ENCODE assay signal across 25 cellular contexts in the genomic region with DNA sequence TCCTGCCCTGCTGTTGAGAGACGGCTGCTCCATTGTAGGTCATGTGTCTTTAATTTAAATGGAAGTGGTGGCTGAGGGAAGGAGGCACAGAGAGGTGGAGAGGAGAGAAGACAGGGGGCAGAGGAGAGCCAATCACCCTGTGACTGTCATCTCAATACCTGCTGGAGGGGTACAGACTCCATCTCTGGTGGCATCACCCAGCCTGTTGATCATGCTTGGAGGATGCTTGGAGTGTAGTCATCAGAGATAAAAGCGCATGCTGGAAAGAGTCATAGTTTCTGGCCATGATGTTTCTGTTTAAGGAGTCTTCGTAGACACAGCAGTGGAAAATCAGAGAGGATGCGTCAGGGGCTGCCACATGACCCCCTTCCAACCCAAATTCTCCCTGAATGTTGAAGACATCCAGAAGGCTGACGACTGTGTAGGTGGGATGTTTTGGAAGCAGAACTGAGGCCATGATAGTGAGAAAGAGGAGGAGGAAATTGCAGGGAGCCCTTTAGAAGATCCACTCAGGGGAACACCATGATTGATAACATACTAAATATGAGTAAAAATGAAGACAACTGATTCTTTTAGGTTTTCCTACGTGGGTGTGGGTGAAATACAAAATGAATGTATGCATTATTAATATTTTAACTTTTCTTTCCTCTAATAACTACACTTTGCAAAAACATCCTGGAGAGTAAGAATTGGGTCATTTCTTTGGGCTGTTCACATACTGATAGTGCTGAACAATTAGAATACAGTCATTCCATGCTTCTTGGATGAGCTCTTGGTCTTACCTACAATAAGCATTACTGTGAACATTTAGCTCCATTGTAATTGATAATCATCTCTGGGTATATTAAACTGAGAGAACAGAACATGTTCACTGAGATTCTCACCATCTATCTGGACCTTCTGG.
DNase-seq lines count a peak whose midpoint lies in the region; ATAC-seq and TF ChIP-seq lines count a peak whose summit lies in the region.
"Had no signal": no experiment of that assay in that cellular context is flagged by ENCODE, and none has a peak within 500 bp of the region (broad histone marks: within the 10 kb centered on the region; RNA-seq: fewer than 3 reads in every experiment).

No MANE protein-coding gene starts in this region.

- no peaks in the 10 kb centered on the region for H3K36me3 Mint-ChIP-seq in activated CD4-positive, alpha-beta T cell treated with anti-CD3 and anti-CD28 coated beads, Interleukin-2, amount 10 ng/mL, durations not matched to agents 24 days and 14 days (ENCODE audit: low read depth)
- no peaks in the 10 kb centered on the region for H3K36me3 Mint-ChIP-seq in activated naive CD8-positive, alpha-beta T cell treated with anti-CD3 and anti-CD28 coated beads for 36 hours
- H3K36me3 Mint-ChIP-seq in CD8-positive, alpha-beta T cell: no peaks in the 10 kb centered on the region
- H3K36me3 Mint-ChIP-seq: natural killer cell treated with Interleukin-12 subunit alpha and Interleukin-12 subunit beta and Interleukin-15 and Interleukin-18, amount 100 ng/mL, for 72 hours had no signal

- in situ Hi-C loops in IMR-90 (cut with MboI; ENCODE audit: low sequenced_read_pairs): no loop called here

- H3K18ac ChIP-seq in IMR-90 (ENCODE audit: low read depth, low read length): peak overlapping the region; percentile 9; the same call in 1 of the 2 replicates

- H3K9ac ChIP-seq in IMR-90 (ENCODE audit: low read depth, low read length): no peak overlapping the region
- H3K9ac ChIP-seq: parathyroid adenoma had no signal

- no peak for ATAC-seq in IMR-90 (ENCODE audit: low read depth)
- ATAC-seq in CD8-positive, alpha-beta T cell: no peak
- no peak for ATAC-seq in psoas muscle
- ATAC-seq: GM12878, left ventricle myocardium superior had no signal

- dilution Hi-C loops in IMR-90 (cut with HindIII; ENCODE audit: low sequenced_read_pairs, unreplicated experiment): no loop called here

- no peak for TF ChIP-seq RAD21 in IMR-90 (IDR thresholded peaks at IDR 0.05; ENCODE audit: low read length)

- H3K9me3 ChIP-seq in IMR-90 (ENCODE audit: control insufficient read depth, insufficient read depth, low read length) (no peaks in the 10 kb centered on the region), psoas muscle (no peaks in the 10 kb centered on the region)
- no peaks in the 10 kb centered on the region for H3K9me3 ChIP-seq in CD8-positive, alpha-beta T cell (ENCODE audit: low read length)
- H3K9me3 ChIP-seq: BE2C, sigmoid colon, SJSA1 had no signal

- H3K36me3 ChIP-seq in IMR-90 (ENCODE audit: control insufficient read depth, insufficient read depth, low read length) (no peaks in the 10 kb centered on the region), psoas muscle (ENCODE audit: insufficient read depth in 1 of 2, low read depth in 1 of 2) (no peaks in the 10 kb centered on the region)
- no peaks in the 10 kb centered on the region for H3K36me3 ChIP-seq in CD8-positive, alpha-beta T cell (ENCODE audit: insufficient read depth, low read length)
- H3K36me3 ChIP-seq: BE2C, sigmoid colon, SJSA1 had no signal

- no peak overlapping the region for H3K4me2 ChIP-seq in IMR-90 (ENCODE audit: low read depth, low read length)

- no peaks in the 10 kb centered on the region for H3K4me1 ChIP-seq in IMR-90 (ENCODE audit: control insufficient read depth, insufficient read depth, low read length)
- H3K4me1 ChIP-seq in CD8-positive, alpha-beta T cell (ENCODE audit: insufficient read depth, low read length): no peaks in the 10 kb centered on the region
- H3K4me1 ChIP-seq in psoas muscle: no peaks in the 10 kb centered on the region
- H3K4me1 ChIP-seq: BE2C, parathyroid adenoma, sigmoid colon, SJSA1 had no signal

- POLR2A ChIA-PET in IMR-90 (lab: Charles Lee; ENCODE audit: unreplicated experiment): no interaction called here
- POLR2A ChIA-PET in CD8-positive, alpha-beta T cell (lab: Charles Lee): no interaction called here

- peaks cover 4% of the 10 kb centered on the region; the same call in 1 of the 2 replicates for H3K27me3 ChIP-seq in IMR-90 (ENCODE audit: control insufficient read depth, insufficient read depth, low read length)
- no peaks in the 10 kb centered on the region for H3K27me3 ChIP-seq in CD8-positive, alpha-beta T cell (ENCODE audit: insufficient read depth, low read length)
- peaks cover 0 to 5% (median 0%) of the 10 kb centered on the region in 3 donors for H3K27me3 ChIP-seq in psoas muscle (ENCODE audit: insufficient read depth in 3 of 3, low read length in 2 of 3)
- H3K27me3 ChIP-seq: BE2C, sigmoid colon had no signal

- peak overlapping the region; percentile 32; the same call in 1 of the 2 replicates for H3K27ac ChIP-seq in IMR-90 (ENCODE audit: insufficient read depth, low read length)
- no peak overlapping the region for H3K27ac ChIP-seq in CD8-positive, alpha-beta T cell (ENCODE audit: low read depth, low read length)
- H3K27ac ChIP-seq in psoas muscle: no peak overlapping the region
- H3K27ac ChIP-seq: parathyroid adenoma, sigmoid colon, SJSA1 had no signal

- CTCF ChIA-PET in IMR-90 (lab: Yijun Ruan, JAX): no interaction called here
- CTCF ChIA-PET in CD8-positive, alpha-beta T cell (lab: Charles Lee): no interaction called here

- no peaks in the 10 kb centered on the region for H3K9me1 ChIP-seq in IMR-90 (ENCODE audit: insufficient read depth, low read length)

- no peak overlapping the region for H3K4me3 ChIP-seq in IMR-90 (ENCODE audit: insufficient read depth, low read depth, low read length)
- no peak overlapping the region for H3K4me3 ChIP-seq in CD8-positive, alpha-beta T cell (ENCODE audit: low read depth, low read length)
- no peak overlapping the region for H3K4me3 ChIP-seq in psoas muscle
- H3K4me3 ChIP-seq: GM12878, sigmoid colon, SJSA1 had no signal

- no peak overlapping the region for H3K56ac ChIP-seq in IMR-90 (ENCODE audit: extremely low read depth, insufficient read depth, low read length)

- peak overlapping the region; percentile 81 for H3K27ac Mint-ChIP-seq in activated CD4-positive, alpha-beta T cell treated with anti-CD3 and anti-CD28 coated beads, Interleukin-2, amount 10 ng/mL, durations not matched to agents 24 days and 14 days
- H3K27ac Mint-ChIP-seq in activated naive CD8-positive, alpha-beta T cell treated with anti-CD3 and anti-CD28 coated beads for 36 hours: peak overlapping the region; percentile 38
- no peak overlapping the region for H3K27ac Mint-ChIP-seq in CD8-positive, alpha-beta T cell
- H3K27ac Mint-ChIP-seq: natural killer cell treated with Interleukin-12 subunit alpha and Interleukin-12 subunit beta and Interleukin-15 and Interleukin-18, amount 100 ng/mL, for 72 hours had no signal

- H2AK5ac ChIP-seq in IMR-90 (ENCODE audit: low read depth, low read length): no peak overlapping the region

- no CpG with 5 or more reads among the region's 6 CpGs for WGBS in IMR-90 (ENCODE audit: extremely low coverage in 2 of 2, insufficient read length in 1 of 2), 2 experiments
- WGBS in psoas muscle, 3 donors: 65 to 76% (median 75%) methylated on average over 6 of the region's 6 CpGs

- peak overlapping the region; percentile 39; the same call in 1 of the 2 replicates for H4K5ac ChIP-seq in IMR-90 (ENCODE audit: low read depth, low read length)

- no peak overlapping the region for H3K14ac ChIP-seq in IMR-90 (replicated peaks; ENCODE audit: low read depth, low read length)

- H3K23ac ChIP-seq in IMR-90 (ENCODE audit: low read depth, low read length): no peak overlapping the region

- BruUV-seq in IMR-90 (replicated peaks; lab: Mats Ljungman, UMichigan): no TSS peak

- H3K27me3 Mint-ChIP-seq in activated CD4-positive, alpha-beta T cell treated with anti-CD3 and anti-CD28 coated beads, Interleukin-2, amount 10 ng/mL, durations not matched to agents 24 days and 14 days: peaks cover under 1% of the 10 kb centered on the region
- peaks cover 5% of the 10 kb centered on the region for H3K27me3 Mint-ChIP-seq in activated naive CD8-positive, alpha-beta T cell treated with anti-CD3 and anti-CD28 coated beads for 36 hours
- peaks cover 12% of the 10 kb centered on the region for H3K27me3 Mint-ChIP-seq in CD8-positive, alpha-beta T cell (ENCODE audit: low read depth)

- no peak overlapping the region for H2AK9ac ChIP-seq in IMR-90 (replicated peaks; ENCODE audit: low read depth, low read length, poor library complexity)

- H2AFZ ChIP-seq in IMR-90 (replicated peaks; ENCODE audit: low read length, poor library complexity): no peak overlapping the region
- H2AFZ ChIP-seq: parathyroid adenoma had no signal

- H4K20me1 ChIP-seq in IMR-90 (ENCODE audit: insufficient read depth, low read length): no peaks in the 10 kb centered on the region

- H3K4ac ChIP-seq in IMR-90 (ENCODE audit: low read depth, low read length): no peak overlapping the region

- DNase-seq in activated CD4-positive, alpha-beta T cell treated with anti-CD3 and anti-CD28 coated beads, Interleukin-2, amount 10 ng/mL, durations not matched to agents 24 days and 14 days: no peak
- DNase-seq in activated CD4-positive, alpha-beta T cell treated with anti-CD3 and anti-CD28 coated beads for 1 hour: no peak
- DNase-seq in IMR-90: no peak
- DNase-seq in activated naive CD8-positive, alpha-beta T cell treated with anti-CD3 and anti-CD28 coated beads for 36 hours: no peak
- peak; percentile 73 for DNase-seq in stimulated activated CD4-positive, alpha-beta T cell treated with anti-CD3 and anti-CD28 coated beads, Interleukin-1b, Interleukin-23, amount 100 ng/mL, for 48 hours
- DNase-seq in EL: no peak
- DNase-seq in CD8-positive, alpha-beta T cell: no peak
- no peak for DNase-seq in psoas muscle
- DNase-seq: activated gamma-delta T cell, BE2C, COR-L47, DMS79, foreskin fibroblast, HCEC 1CT, KBM-7, left ventricle myocardium superior, midbrain, MM.1S, NCI-H1417 treated with DMSO at 0.1 percent for 48 hours, NCI-H524, sigmoid colon had no signal

- no peak overlapping the region for H4K91ac ChIP-seq in IMR-90 (ENCODE audit: insufficient read depth, low read depth, low read length)

- TF ChIP-seq CTCF in IMR-90 (conservative IDR thresholded peaks at IDR 0.05; ENCODE audit: low read depth, low read length): no peak
- TF ChIP-seq CTCF in CD8-positive, alpha-beta T cell (IDR thresholded peaks at IDR 0.05): no peak
- TF ChIP-seq CTCF in psoas muscle (IDR thresholded peaks at IDR 0.05): no peak

- H2BK5ac ChIP-seq in IMR-90 (ENCODE audit: low read depth, low read length, poor library complexity, severe bottlenecking): peak overlapping the region; percentile 12

- no peak overlapping the region for H2BK20ac ChIP-seq in IMR-90 (ENCODE audit: low read depth, low read length)

- peaks cover 11% of the 10 kb centered on the region for H3K9me3 Mint-ChIP-seq in activated CD4-positive, alpha-beta T cell treated with anti-CD3 and anti-CD28 coated beads, Interleukin-2, amount 10 ng/mL, durations not matched to agents 24 days and 14 days
- no peaks in the 10 kb centered on the region for H3K9me3 Mint-ChIP-seq in activated naive CD8-positive, alpha-beta T cell treated with anti-CD3 and anti-CD28 coated beads for 36 hours
- H3K9me3 Mint-ChIP-seq in CD8-positive, alpha-beta T cell: no peaks in the 10 kb centered on the region
- H3K9me3 Mint-ChIP-seq: natural killer cell treated with Interleukin-12 subunit alpha and Interleukin-12 subunit beta and Interleukin-15 and Interleukin-18, amount 100 ng/mL, for 72 hours had no signal

- intact Hi-C loops in activated CD4-positive, alpha-beta T cell treated with anti-CD3 and anti-CD28 coated beads, Interleukin-2, amount 10 ng/mL, durations not matched to agents 24 days and 14 days (cut with micrococcal nuclease): no loop called here
- intact Hi-C loops in IMR-90 (cut with micrococcal nuclease) (no loop called here), psoas muscle (cut with DNase I) (no loop called here)
- intact Hi-C loops in CD8-positive, alpha-beta T cell (cut with DNase I, micrococcal nuclease): no loop called here

- H3K4me3 Mint-ChIP-seq in activated CD4-positive, alpha-beta T cell treated with anti-CD3 and anti-CD28 coated beads, Interleukin-2, amount 10 ng/mL, durations not matched to agents 24 days and 14 days: no peak overlapping the region
- H3K4me3 Mint-ChIP-seq in activated naive CD8-positive, alpha-beta T cell treated with anti-CD3 and anti-CD28 coated beads for 36 hours: no peak overlapping the region
- H3K4me3 Mint-ChIP-seq in CD8-positive, alpha-beta T cell: no peak overlapping the region
- H3K4me3 Mint-ChIP-seq: natural killer cell treated with Interleukin-12 subunit alpha and Interleukin-12 subunit beta and Interleukin-15 and Interleukin-18, amount 100 ng/mL, for 72 hours had no signal

- TF ChIP-seq POLR2A in IMR-90 (IDR thresholded peaks at IDR 0.05; ENCODE audit: low read depth, low read length): no peak

- H2BK120ac ChIP-seq in IMR-90 (ENCODE audit: low read depth, low read length): no peak overlapping the region; the same call in 1 of the 2 replicates

- H3K79me1 ChIP-seq in IMR-90 (ENCODE audit: low read depth in 1 of 2, low read length in 2 of 2): no peaks in the 10 kb centered on the region

- peaks cover 4% of the 10 kb centered on the region for H3K4me1 Mint-ChIP-seq in activated CD4-positive, alpha-beta T cell treated with anti-CD3 and anti-CD28 coated beads, Interleukin-2, amount 10 ng/mL, durations not matched to agents 24 days and 14 days
- peaks cover 7% of the 10 kb centered on the region for H3K4me1 Mint-ChIP-seq in activated naive CD8-positive, alpha-beta T cell treated with anti-CD3 and anti-CD28 coated beads for 36 hours
- peaks cover 15% of the 10 kb centered on the region for H3K4me1 Mint-ChIP-seq in CD8-positive, alpha-beta T cell (ENCODE audit: low read depth)

- peak overlapping the region in 1 of 2 experiments; percentile 17; a peak in 2 of 4 replicates for H4K8ac ChIP-seq in IMR-90 (ENCODE audit: low read depth in 2 of 2, low read length in 2 of 2)

- H2BK15ac ChIP-seq in IMR-90 (ENCODE audit: low read depth, low read length): no peak overlapping the region
